ENCODE assay signal across 8 cellular contexts in the genomic region with DNA sequence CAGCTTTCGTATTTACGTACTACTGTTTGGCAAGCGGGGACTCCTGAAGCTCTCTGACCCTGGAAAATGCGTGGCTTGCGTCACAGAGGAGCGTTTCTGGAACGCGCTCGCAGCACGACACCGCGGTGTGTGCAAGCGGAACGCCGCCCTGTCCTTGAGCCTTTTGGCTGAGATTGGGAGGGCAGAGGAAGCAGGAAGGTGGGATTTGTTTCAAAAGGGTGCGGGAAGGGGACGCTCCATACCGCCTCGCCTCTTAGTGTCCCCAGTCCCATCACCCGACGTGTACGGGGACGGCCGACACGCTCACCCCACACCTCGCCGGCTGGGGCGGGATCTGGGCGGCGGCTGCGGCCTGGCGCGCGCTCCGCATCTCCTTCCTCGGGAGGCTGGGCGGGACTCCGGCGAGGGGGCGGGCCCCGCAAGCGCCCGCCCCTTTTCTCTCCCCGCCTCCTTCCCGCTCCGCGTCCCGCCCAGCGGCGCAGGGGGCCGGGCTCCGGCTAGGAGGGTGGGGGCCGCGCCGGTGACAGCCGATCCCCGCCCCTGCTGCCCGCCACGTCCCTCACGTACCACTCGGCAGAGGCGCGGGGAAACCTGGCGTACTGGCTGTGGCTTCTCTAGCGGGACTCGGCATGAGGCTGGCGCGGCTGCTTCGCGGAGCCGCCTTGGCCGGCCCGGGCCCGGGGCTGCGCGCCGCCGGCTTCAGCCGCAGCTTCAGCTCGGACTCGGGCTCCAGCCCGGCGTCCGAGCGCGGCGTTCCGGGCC. TPM values are rescaled to one million over a fixed set of nuclear protein-coding genes. Genes with fewer than 3 reads are reported as not detected.
DNase-seq lines count a peak whose midpoint lies in the region; FAIRE-seq and TF ChIP-seq lines count a peak whose summit lies in the region.

A gene (plus strand): TSS at position 569 of the 762 bp plus-strand sequence. CDS start 61 bp downstream, at position 630.

- intact Hi-C loops in stomach (cut with DNase I; ENCODE audit: low total_unique reads) = no loop called here

- H3K79me2 ChIP-seq in neural cell (replicated peaks; ENCODE audit: insufficient read depth, low read length) = no peaks in the 10 kb centered on the region

- H3K9me3 ChIP-seq in neural cell (ENCODE audit: low read length) (no peaks in the 10 kb centered on the region), stomach (no peaks in the 10 kb centered on the region)

- H3K27ac ChIP-seq in neural cell (ENCODE audit: low read length) (peak within 1 kb of the TSS; percentile 47), stomach (peak within 1 kb of the TSS; percentile 95 to 97 (median 96))

- peak; percentile 94 for DNase-seq in ELF-1 (ENCODE audit: low read depth, low spot score)
- peak; percentile 80 for DNase-seq in H54 (ENCODE audit: insufficient read length, low spot score)
- peak; percentile 91 for DNase-seq in LoVo (ENCODE audit: low spot score)
- DNase-seq in SHP77 (lab: John Stamatoyannopoulos, UW) = peak; percentile 57 to 68
- DNase-seq in activated effector memory CD4-positive, alpha-beta T cell treated with Interleukin-2 at 50 U/mL for 16 hours = peak; percentile 88
- DNase-seq in fibroblast of the aortic adventitia (ENCODE audit: low read depth) = peak; percentile 79
- peak; percentile 92 for DNase-seq in stomach

- TF ChIP-seq CTCF in fibroblast of the aortic adventitia (IDR thresholded peaks at IDR 0.05; ENCODE audit: insufficient read depth, low read length) (no peak), neural cell (IDR thresholded peaks at IDR 0.05; ENCODE audit: poor library complexity, severe bottlenecking) (no peak), stomach (IDR thresholded peaks at IDR 0.05) (no peak)

- peak within 1 kb of the TSS; percentile 69 for H3K4me2 ChIP-seq in neural cell (ENCODE audit: low read length)

- peak within 1 kb of the TSS; percentile 89 for H3K4me3 ChIP-seq in fibroblast of the aortic adventitia (ENCODE audit: low read depth, low read length)
- peak within 1 kb of the TSS; percentile 88 for H3K4me3 ChIP-seq in neural cell (ENCODE audit: low read length)
- peak within 1 kb of the TSS; percentile 82 to 88 (median 86) for H3K4me3 ChIP-seq in stomach

- peak; percentile 10 for TF ChIP-seq RAD21 in neural cell (conservative IDR thresholded peaks at IDR 0.05)

- H3K27me3 ChIP-seq in neural cell (ENCODE audit: insufficient read depth, low read depth, low read length) (no peaks in the 10 kb centered on the region), stomach (no peaks in the 10 kb centered on the region)

- FAIRE-seq in H54 (lab: Jason Lieb, UNC) = no peak

- TF ChIP-seq POLR2A in H54 (IDR thresholded peaks at IDR 0.05; ENCODE audit: low read depth, low read length) = peak; percentile 82
- peak in 1 of 4 donors; percentile 20 for TF ChIP-seq POLR2A in stomach (IDR thresholded peaks at IDR 0.05)

- peak; percentile 35 for TF ChIP-seq EP300 in neural cell (conservative IDR thresholded peaks at IDR 0.05; ENCODE audit: poor library complexity, severe bottlenecking)
- TF ChIP-seq EP300 in stomach (IDR thresholded peaks at IDR 0.05) = peak; percentile 74

- peaks cover 11 to 32% (median 19%) of the 10 kb centered on the region in 4 donors for H3K4me1 ChIP-seq in stomach

- H3F3A ChIP-seq in neural cell (ENCODE audit: insufficient read depth, low read length, poor library complexity, severe bottlenecking) = no peaks in the 10 kb centered on the region

- no peaks in the 10 kb centered on the region for H4K20me1 ChIP-seq in neural cell (ENCODE audit: insufficient read depth)

- H3K9ac ChIP-seq in neural cell (ENCODE audit: low read length) = peak within 1 kb of the TSS; percentile 73

- H3K36me3 ChIP-seq in neural cell (ENCODE audit: insufficient read depth, low read length) (no peaks in the 10 kb centered on the region), stomach (peaks cover 0 to 10% (median 7%) of the 10 kb centered on the region in 4 donors)

- 0 to 2% (median 1%) methylated on average over 22 to 86 of the region's 88 CpGs for WGBS in stomach, 5 donors

- no peaks in the 10 kb centered on the region for H3K9me2 ChIP-seq in neural cell (ENCODE audit: insufficient read depth, low read length)

- H2AFZ ChIP-seq in neural cell (ENCODE audit: low read depth, low read length) = peak within 1 kb of the TSS; percentile 83

TF ChIP-seq in neural cell, 6 proteins besides CTCF, POLR2A, EP300 and RAD21:
- peak; percentile 82 for TF ChIP-seq POLR2AphosphoS5 (IDR thresholded peaks at IDR 0.05)
- TF ChIP-seq, protein P1, sequence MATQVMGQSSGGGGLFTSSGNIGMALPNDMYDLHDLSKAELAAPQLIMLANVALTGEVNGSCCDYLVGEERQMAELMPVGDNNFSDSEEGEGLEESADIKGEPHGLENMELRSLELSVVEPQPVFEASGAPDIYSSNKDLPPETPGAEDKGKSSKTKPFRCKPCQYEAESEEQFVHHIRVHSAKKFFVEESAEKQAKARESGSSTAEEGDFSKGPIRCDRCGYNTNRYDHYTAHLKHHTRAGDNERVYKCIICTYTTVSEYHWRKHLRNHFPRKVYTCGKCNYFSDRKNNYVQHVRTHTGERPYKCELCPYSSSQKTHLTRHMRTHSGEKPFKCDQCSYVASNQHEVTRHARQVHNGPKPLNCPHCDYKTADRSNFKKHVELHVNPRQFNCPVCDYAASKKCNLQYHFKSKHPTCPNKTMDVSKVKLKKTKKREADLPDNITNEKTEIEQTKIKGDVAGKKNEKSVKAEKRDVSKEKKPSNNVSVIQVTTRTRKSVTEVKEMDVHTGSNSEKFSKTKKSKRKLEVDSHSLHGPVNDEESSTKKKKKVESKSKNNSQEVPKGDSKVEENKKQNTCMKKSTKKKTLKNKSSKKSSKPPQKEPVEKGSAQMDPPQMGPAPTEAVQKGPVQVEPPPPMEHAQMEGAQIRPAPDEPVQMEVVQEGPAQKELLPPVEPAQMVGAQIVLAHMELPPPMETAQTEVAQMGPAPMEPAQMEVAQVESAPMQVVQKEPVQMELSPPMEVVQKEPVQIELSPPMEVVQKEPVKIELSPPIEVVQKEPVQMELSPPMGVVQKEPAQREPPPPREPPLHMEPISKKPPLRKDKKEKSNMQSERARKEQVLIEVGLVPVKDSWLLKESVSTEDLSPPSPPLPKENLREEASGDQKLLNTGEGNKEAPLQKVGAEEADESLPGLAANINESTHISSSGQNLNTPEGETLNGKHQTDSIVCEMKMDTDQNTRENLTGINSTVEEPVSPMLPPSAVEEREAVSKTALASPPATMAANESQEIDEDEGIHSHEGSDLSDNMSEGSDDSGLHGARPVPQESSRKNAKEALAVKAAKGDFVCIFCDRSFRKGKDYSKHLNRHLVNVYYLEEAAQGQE (IDR thresholded peaks at IDR 0.05; ENCODE audit: borderline replicate concordance) = no peak
- no peak for TF ChIP-seq EZH2 (IDR thresholded peaks at IDR 0.05; ENCODE audit: borderline replicate concordance, insufficient read depth, low read length, poor library complexity, severe bottlenecking)
- TF ChIP-seq MXI1 (conservative IDR thresholded peaks at IDR 0.05; ENCODE audit: poor library complexity, severe bottlenecking) = no peak
- peak; percentile 26 for TF ChIP-seq TAF1 (IDR thresholded peaks at IDR 0.05; ENCODE audit: low read depth)
- TF ChIP-seq SMC3 (conservative IDR thresholded peaks at IDR 0.05; ENCODE audit: poor library complexity) = peak; percentile 12

RNA-seq across cellular contexts. Expression of the gene that starts here (rescaled TPM):
- total RNA-seq in fibroblast of the aortic adventitia (ENCODE audit: low replicate concordance) (5.6 and 16.4 TPM in 2 replicates), stomach (100 to 1,000 TPM in 1 of 5 donors, 10 to 100 TPM in 3, 1 to 10 TPM in 1; 7.6 to 133 (median 27.2) TPM)
- polyA plus RNA-seq in neural cell (10.8 and 19.3 TPM in 2 replicates), stomach (1 to 10 TPM; 2.8 to 4.1 (median 4.0) TPM)
- polyA minus RNA-seq in neural cell = 14.6 and 21.5 TPM in 2 replicates

Comparison
In these comparisons a context has a peak if more than half of its experiments do, and no peak if none do; other contexts are left out.
1. Peak in every context shown above with its lines: DNase-seq, H3K4me3 ChIP-seq and H3K27ac ChIP-seq.